Comparison of ENCODE assay signal across 15 cellular contexts in the genomic region with DNA sequence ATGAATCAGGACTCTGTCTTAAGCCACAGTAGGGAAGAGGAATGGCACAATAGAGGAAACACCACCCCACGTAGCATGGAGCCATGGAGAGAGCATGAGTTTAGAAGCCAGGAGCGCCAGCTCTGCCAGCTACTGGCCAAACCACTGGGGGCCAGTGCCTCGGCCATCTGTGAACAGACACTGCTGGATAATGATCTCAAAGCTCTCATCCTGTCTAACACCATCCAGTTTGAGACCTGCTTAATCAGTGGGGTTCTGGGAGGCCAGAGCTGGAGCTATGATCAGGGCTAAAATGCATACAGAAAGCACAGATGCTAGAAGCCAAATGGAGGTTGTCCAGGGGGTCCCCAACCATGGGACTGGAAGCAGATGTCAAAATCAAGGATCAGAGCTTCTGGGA.
DNase-seq lines count a peak whose midpoint lies in the region; ATAC-seq and TF ChIP-seq lines count a peak whose summit lies in the region.
"Had no signal": no experiment of that assay in that cellular context is flagged by ENCODE, and none has a peak within 500 bp of the region (broad histone marks: within the 10 kb centered on the region; RNA-seq: fewer than 3 reads in every experiment).

No MANE protein-coding gene starts in this region.

- H3K4me2 ChIP-seq in SK-N-SH = peak overlapping the region; percentile 90
- no peak overlapping the region for H3K4me2 ChIP-seq in mesenchymal stem cell (ENCODE audit: low read length, poor library complexity, severe bottlenecking)
- H3K4me2 ChIP-seq in smooth muscle cell = peak overlapping the region; percentile 30

- TF ChIP-seq RAD21 in SK-N-SH (IDR thresholded peaks at IDR 0.05; ENCODE audit: low read length) = no peak

- no peak overlapping the region for H3K4ac ChIP-seq in mesenchymal stem cell (ENCODE audit: low read depth in 1 of 2, low read length in 2 of 2)

- peak overlapping the region; percentile 71 to 86; a peak in 3 of 4 replicates for H3K27ac ChIP-seq in SK-N-SH (ENCODE audit: low read depth in 2 of 2, low read length in 1 of 2)
- H3K27ac ChIP-seq in mesenchymal stem cell (ENCODE audit: low read length, poor library complexity, severe bottlenecking) = peak overlapping the region; percentile 24
- peak overlapping the region; percentile 71 for H3K27ac ChIP-seq in smooth muscle cell (ENCODE audit: low read depth)
- H3K27ac ChIP-seq: 22Rv1, C4-2B had no signal

- H3K27ac Mint-ChIP-seq in activated naive CD4-positive, alpha-beta T cell treated with anti-CD3 and anti-CD28 coated beads for 36 hours = no peak overlapping the region
- H3K27ac Mint-ChIP-seq in activated naive CD4-positive, alpha-beta T cell treated with anti-CD3 and anti-CD28 coated beads, Interleukin-2, amount 50 U/mL, for 72 hours = no peak overlapping the region
- H3K27ac Mint-ChIP-seq: H9, IgD-negative memory B cell had no signal

- H3K9ac ChIP-seq in SK-N-SH (no peak overlapping the region), mesenchymal stem cell (ENCODE audit: low read length) (peak overlapping the region; percentile 55), smooth muscle cell (ENCODE audit: low read depth) (peak overlapping the region; percentile 11)

- H2BK12ac ChIP-seq in mesenchymal stem cell (ENCODE audit: low read length in 2 of 2) = no peak overlapping the region

- peaks cover 14% of the 10 kb centered on the region for H3K79me1 ChIP-seq in mesenchymal stem cell (replicated peaks; ENCODE audit: low read length, poor library complexity, severe bottlenecking)

- H3K27me3 ChIP-seq in SK-N-SH (ENCODE audit: insufficient read depth) (no peaks in the 10 kb centered on the region), mesenchymal stem cell (ENCODE audit: control insufficient read depth in 1 of 2, insufficient read depth in 1 of 2, low read length in 2 of 2) (peaks cover 0 to 57% of the 10 kb centered on the region in 2 experiments), smooth muscle cell (ENCODE audit: low read depth) (peaks cover 29% of the 10 kb centered on the region)

- peak overlapping the region; percentile 5 for H3K4me3 Mint-ChIP-seq in activated naive CD4-positive, alpha-beta T cell treated with anti-CD3 and anti-CD28 coated beads for 36 hours
- H3K4me3 Mint-ChIP-seq: H9, IgD-negative memory B cell had no signal

- H3K9me3 ChIP-seq in SK-N-SH = no peaks in the 10 kb centered on the region
- no peaks in the 10 kb centered on the region for H3K9me3 ChIP-seq in mesenchymal stem cell (ENCODE audit: control insufficient read depth, low read length)
- H3K9me3 ChIP-seq in smooth muscle cell (replicated peaks; ENCODE audit: low read depth) = no peaks in the 10 kb centered on the region
- H3K9me3 ChIP-seq: Caco-2 had no signal

- H3K27me3 Mint-ChIP-seq in activated naive CD4-positive, alpha-beta T cell treated with anti-CD3 and anti-CD28 coated beads for 36 hours (ENCODE audit: low read depth) = peaks cover 33% of the 10 kb centered on the region

- peak overlapping the region in 1 of 2 experiments; percentile 52; a peak in 1 of 4 replicates for H3K4me3 ChIP-seq in SK-N-SH (ENCODE audit: low read depth in 2 of 2, low read length in 1 of 2)
- no peak overlapping the region for H3K4me3 ChIP-seq in mesenchymal stem cell (ENCODE audit: insufficient read depth in 1 of 2, low read depth in 1 of 2, low read length in 2 of 2)
- H3K4me3 ChIP-seq in smooth muscle cell = no peak overlapping the region

- no peak overlapping the region for H2BK5ac ChIP-seq in mesenchymal stem cell (ENCODE audit: low read depth, low read length, poor library complexity, severe bottlenecking)

- H3K36me3 ChIP-seq in SK-N-SH (replicated peaks in 1 of 2; ENCODE audit: control insufficient read depth in 1 of 2, insufficient read depth in 2 of 2, low read length in 1 of 2) (no peaks in the 10 kb centered on the region), mesenchymal stem cell (ENCODE audit: control insufficient read depth in 1 of 2, insufficient read depth in 2 of 2, low read depth in 1 of 2, low read length in 2 of 2) (peaks cover 0 to 3% of the 10 kb centered on the region in 2 experiments), smooth muscle cell (ENCODE audit: low read depth) (no peaks in the 10 kb centered on the region)

- H2BK120ac ChIP-seq in mesenchymal stem cell (ENCODE audit: low read depth, low read length) = no peak overlapping the region

- H3K4me1 Mint-ChIP-seq in activated naive CD4-positive, alpha-beta T cell treated with anti-CD3 and anti-CD28 coated beads for 36 hours (ENCODE audit: low read depth) = peaks cover 21% of the 10 kb centered on the region
- H3K4me1 Mint-ChIP-seq: IgD-negative memory B cell had no signal

- no peak overlapping the region for H3K14ac ChIP-seq in mesenchymal stem cell (ENCODE audit: low read length in 2 of 2)

- DNase-seq in activated naive CD4-positive, alpha-beta T cell treated with anti-CD3 and anti-CD28 coated beads for 36 hours = no peak
- no peak for DNase-seq in activated naive CD4-positive, alpha-beta T cell treated with anti-CD3 and anti-CD28 coated beads, Interleukin-2, amount 50 U/mL, for 72 hours (ENCODE audit: low spot score in 2 of 2)
- DNase-seq in SK-N-SH = peak; percentile 67
- DNase-seq in mesenchymal stem cell = no peak
- no peak for DNase-seq in smooth muscle cell (lab: John Stamatoyannopoulos, UW; ENCODE audit: unreplicated experiment)
- DNase-seq in islet precursor cell = no peak
- no peak for DNase-seq in activated effector memory CD4-positive, alpha-beta T cell treated with Interleukin-2 at 50 U/mL for 16 hours
- no peak for DNase-seq in cerebellum (ENCODE audit: low spot score)
- DNase-seq: Caco-2, H9, NCI-H1930, NCI-H510A had no signal

- no peak overlapping the region for H3K18ac ChIP-seq in mesenchymal stem cell (ENCODE audit: low read depth in 1 of 2, low read length in 2 of 2)

- peak in 1 of 2 experiments; percentile 29; a peak in 1 of 4 replicates for TF ChIP-seq EP300 in SK-N-SH (IDR thresholded peaks at IDR 0.05; ENCODE audit: borderline replicate concordance in 1 of 2, low read depth in 1 of 2, low read length in 1 of 2)

- no peak overlapping the region for H2AK5ac ChIP-seq in mesenchymal stem cell (ENCODE audit: low read length, severe bottlenecking)

- no peak overlapping the region for H4K8ac ChIP-seq in mesenchymal stem cell (ENCODE audit: low read length)

- no peaks in the 10 kb centered on the region for H3K9me2 ChIP-seq in SK-N-SH

- H3K4me1 ChIP-seq in SK-N-SH (ENCODE audit: control insufficient read depth in 1 of 2, insufficient read depth in 2 of 2, low read depth in 1 of 2, low read length in 1 of 2) = peaks cover 14 to 37% of the 10 kb centered on the region in 2 experiments; a peak in 3 of 4 replicates
- peaks cover 20% of the 10 kb centered on the region for H3K4me1 ChIP-seq in mesenchymal stem cell (ENCODE audit: control insufficient read depth, insufficient read depth, low read depth, low read length)
- H3K4me1 ChIP-seq in smooth muscle cell (ENCODE audit: low read depth) = peaks cover 8% of the 10 kb centered on the region
- H3K4me1 ChIP-seq: Caco-2 had no signal

- H4K20me1 ChIP-seq in SK-N-SH (ENCODE audit: insufficient read depth) (no peaks in the 10 kb centered on the region), smooth muscle cell (ENCODE audit: low read depth) (no peaks in the 10 kb centered on the region)

- peaks cover 6% of the 10 kb centered on the region for H3F3A ChIP-seq in SK-N-SH (replicated peaks; ENCODE audit: insufficient read depth)
- peaks cover 12% of the 10 kb centered on the region for H3F3A ChIP-seq in smooth muscle cell (ENCODE audit: low read depth)

- no peak overlapping the region for H3K23ac ChIP-seq in mesenchymal stem cell (ENCODE audit: low read length in 2 of 2)

- H3K79me2 ChIP-seq in SK-N-SH (ENCODE audit: insufficient read depth) (no peaks in the 10 kb centered on the region), smooth muscle cell (ENCODE audit: low read depth) (no peaks in the 10 kb centered on the region)

- no peak for ATAC-seq in activated naive CD4-positive, alpha-beta T cell treated with anti-CD3 and anti-CD28 coated beads, Interleukin-2, amount 50 U/mL, for 72 hours

- POLR2A ChIA-PET in SK-N-SH (lab: Yijun Ruan, JAX) = interaction anchor here (0.6 to 1.2 kb wide), 2 partner anchors 11 to 712 kb away, joined by 3 read pairs; a partner anchor contains a TSS

- intact Hi-C loops in activated naive CD4-positive, alpha-beta T cell treated with anti-CD3 and anti-CD28 coated beads for 36 hours (cut with micrococcal nuclease) = no loop called here

- WGBS in SK-N-SH (ENCODE audit: low lambda C conversion rate) = 50% methylated on average over 2 of the region's 3 CpGs
- WGBS in mesenchymal stem cell = 85% methylated on average over 3 of the region's 3 CpGs
- WGBS in smooth muscle cell (ENCODE audit: low lambda C conversion rate) = 66% methylated on average over 3 of the region's 3 CpGs

- H3K9me3 Mint-ChIP-seq in activated naive CD4-positive, alpha-beta T cell treated with anti-CD3 and anti-CD28 coated beads for 36 hours = no peaks in the 10 kb centered on the region
- H3K9me3 Mint-ChIP-seq in activated naive CD4-positive, alpha-beta T cell treated with anti-CD3 and anti-CD28 coated beads, Interleukin-2, amount 50 U/mL, for 72 hours = no peaks in the 10 kb centered on the region
- H3K9me3 Mint-ChIP-seq: H9 had no signal

- TF ChIP-seq CTCF in SK-N-SH (IDR thresholded peaks at IDR 0.05) = no peak
- TF ChIP-seq CTCF in smooth muscle cell (IDR thresholded peaks at IDR 0.05; ENCODE audit: borderline replicate concordance, insufficient read depth, poor library complexity, severe bottlenecking) = no peak

- H2BK15ac ChIP-seq in mesenchymal stem cell (ENCODE audit: low read depth, poor library complexity, severe bottlenecking) = no peak overlapping the region

- no peak overlapping the region for H2AFZ ChIP-seq in SK-N-SH (ENCODE audit: low read depth)
- H2AFZ ChIP-seq in mesenchymal stem cell (ENCODE audit: low read depth, low read length) = no peak overlapping the region
- no peak overlapping the region for H2AFZ ChIP-seq in smooth muscle cell (ENCODE audit: low read depth)

- CTCF ChIA-PET in activated naive CD4-positive, alpha-beta T cell treated with anti-CD3 and anti-CD28 coated beads for 36 hours (lab: Charles Lee) = interaction anchor here (0.9 to 5.3 kb wide), 6 partner anchors 14 to 180 kb away, joined by 3 to 34 read pairs (median 6); no protein-coding TSS in a partner anchor
- CTCF ChIA-PET in SK-N-SH (lab: Yijun Ruan, JAX) = interaction anchor here (0.7 to 27.0 kb wide), 7 partner anchors 11 to 371 kb away, joined by 3 to 614 read pairs (median 6); no protein-coding TSS in a partner anchor

- no peak overlapping the region for H4K91ac ChIP-seq in mesenchymal stem cell (ENCODE audit: low read length)

- H3K36me3 Mint-ChIP-seq in activated naive CD4-positive, alpha-beta T cell treated with anti-CD3 and anti-CD28 coated beads for 36 hours (ENCODE audit: low read depth) = no peaks in the 10 kb centered on the region
- no peaks in the 10 kb centered on the region for H3K36me3 Mint-ChIP-seq in activated naive CD4-positive, alpha-beta T cell treated with anti-CD3 and anti-CD28 coated beads, Interleukin-2, amount 50 U/mL, for 72 hours
- H3K36me3 Mint-ChIP-seq: IgD-negative memory B cell had no signal

TF ChIP-seq in SK-N-SH, 30 proteins besides CTCF, POLR2A, EP300 and RAD21:
- peak; percentile 65; the same call in 1 of the 2 replicates for TF ChIP-seq GATA2 (CRISPR knock-in tag; IDR thresholded peaks at IDR 0.05)
- peak; percentile 37; the same call in 1 of the 2 replicates for TF ChIP-seq RCOR1 (IDR thresholded peaks at IDR 0.05; ENCODE audit: low read length)
- no peak for TF ChIP-seq NRF1 (IDR thresholded peaks at IDR 0.05; ENCODE audit: low read depth, low read length)

Comparison
In these comparisons a context has a peak if more than half of its experiments do, and no peak if none do; other contexts are left out.
1. H3K27ac ChIP-seq: peak in every context shown above with its lines; median percentile 78 in SK-N-SH; 71 in smooth muscle cell; 24 in mesenchymal stem cell.